ENCODE assay signal across 14 cellular contexts in the genomic region with DNA sequence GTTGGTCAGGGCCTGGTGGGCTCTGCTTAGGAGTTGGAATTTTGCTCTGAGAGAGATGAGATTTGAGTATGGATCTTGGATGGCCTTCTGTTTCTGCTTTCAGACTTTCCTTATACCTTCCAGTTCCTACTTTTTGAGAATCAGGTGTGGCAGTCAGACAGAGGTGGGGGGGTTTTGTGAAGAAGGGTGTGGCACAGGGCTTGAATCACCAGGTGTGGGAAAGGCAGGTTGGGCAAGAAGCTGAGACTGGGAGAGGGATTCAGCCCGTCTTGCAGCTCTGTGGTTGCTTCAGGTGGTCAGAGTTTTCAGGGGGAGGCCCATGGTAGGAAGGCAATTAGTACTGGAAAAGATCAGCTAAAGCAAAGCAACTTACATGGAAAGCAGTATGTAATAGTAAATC.
DNase-seq lines count a peak whose midpoint lies in the region; ATAC-seq and TF ChIP-seq lines count a peak whose summit lies in the region.
"Had no signal": no experiment of that assay in that cellular context is flagged by ENCODE, and none has a peak within 500 bp of the region (broad histone marks: within the 10 kb centered on the region; RNA-seq: fewer than 3 reads in every experiment).

No MANE protein-coding gene starts in this region.

- H3K9me3 ChIP-seq in Loucy (ENCODE audit: insufficient read depth, low read depth, low read length) (no peaks in the 10 kb centered on the region), esophagus (ENCODE audit: control insufficient read depth in 2 of 2, insufficient read depth in 1 of 2, low read depth in 1 of 2, low read length in 1 of 2) (no peaks in the 10 kb centered on the region), psoas muscle (no peaks in the 10 kb centered on the region)
- H3K9me3 ChIP-seq: A549 had no signal

- no peaks in the 10 kb centered on the region for H3K79me2 ChIP-seq in Loucy (ENCODE audit: insufficient read depth, low read length)

- H3K4me1 ChIP-seq in Loucy (ENCODE audit: insufficient read depth, low read length, poor library complexity, severe bottlenecking): peaks cover 15% of the 10 kb centered on the region
- H3K4me1 ChIP-seq in esophagus (ENCODE audit: control insufficient read depth in 2 of 2, insufficient read depth in 2 of 2, low read length in 1 of 2): peaks cover 0 to 9% of the 10 kb centered on the region in 2 donors
- peaks cover 4% of the 10 kb centered on the region for H3K4me1 ChIP-seq in psoas muscle

- peak overlapping the region; percentile 62 for H3K4me3 Mint-ChIP-seq in T-helper 2 cell treated with Interferon-gamma antibody and Interleukin-4, amounts not matched to agents 5 μg/mL and 100 μg/mL, for 36 hours

- H3K4me3 ChIP-seq in Loucy (ENCODE audit: low read length, poor library complexity, severe bottlenecking): no peak overlapping the region
- H3K4me3 ChIP-seq in esophagus (ENCODE audit: low read depth in 1 of 2, low read length in 2 of 2): no peak overlapping the region
- H3K4me3 ChIP-seq in psoas muscle: peak overlapping the region; percentile 48
- H3K4me3 ChIP-seq: A549 had no signal

- no peaks in the 10 kb centered on the region for H3K9me2 ChIP-seq in Loucy (replicated peaks; ENCODE audit: low read depth, low read length)

- 48 to 50% methylated on average over 1 of the region's 1 CpG for WGBS in esophagus, 2 donors
- 77 to 86% (median 79%) methylated on average over 1 of the region's 1 CpG for WGBS in psoas muscle, 3 donors

- intact Hi-C loops in psoas muscle (cut with DNase I): no loop called here

- TF ChIP-seq CTCF in Loucy (conservative IDR thresholded peaks at IDR 0.05; ENCODE audit: low read length) (no peak), psoas muscle (IDR thresholded peaks at IDR 0.05) (no peak)

- no peaks in the 10 kb centered on the region for H3K9me3 Mint-ChIP-seq in T-helper 2 cell treated with Interferon-gamma antibody and Interleukin-4, amounts not matched to agents 5 μg/mL and 100 μg/mL, for 36 hours

- H3K27ac Mint-ChIP-seq in T-helper 2 cell treated with Interferon-gamma antibody and Interleukin-4, amounts not matched to agents 5 μg/mL and 100 μg/mL, for 36 hours: peak overlapping the region; percentile 37

- H3K36me3 ChIP-seq in Loucy (ENCODE audit: insufficient read depth, low read length): no peaks in the 10 kb centered on the region
- H3K36me3 ChIP-seq in esophagus (ENCODE audit: control insufficient read depth in 2 of 2, insufficient read depth in 2 of 2, low read length in 1 of 2): no peaks in the 10 kb centered on the region
- no peaks in the 10 kb centered on the region for H3K36me3 ChIP-seq in psoas muscle (ENCODE audit: insufficient read depth in 1 of 2, low read depth in 1 of 2)

- H3K27me3 ChIP-seq in Loucy (ENCODE audit: insufficient read depth, low read length, poor library complexity, severe bottlenecking): no peaks in the 10 kb centered on the region
- H3K27me3 ChIP-seq in esophagus (ENCODE audit: control insufficient read depth in 1 of 2, insufficient read depth in 2 of 2, low read length in 2 of 2): no peaks in the 10 kb centered on the region
- H3K27me3 ChIP-seq in psoas muscle (ENCODE audit: insufficient read depth in 3 of 3, low read length in 2 of 3): no peaks in the 10 kb centered on the region

- no peak for DNase-seq in T-helper 2 cell treated with Interferon-gamma antibody and Interleukin-4, amounts not matched to agents 5 μg/mL and 100 μg/mL, for 36 hours (ENCODE audit: low spot score)
- DNase-seq in T-helper 2 cell (no peak), psoas muscle (no peak), A172 (ENCODE audit: low spot score) (no peak)
- DNase-seq: cerebellar nuclear complex, DMS79, NCI-H2029 treated with DMSO at 0.1 percent for 48 hours, T1000 had no signal

- H3K36me3 Mint-ChIP-seq in T-helper 2 cell treated with Interferon-gamma antibody and Interleukin-4, amounts not matched to agents 5 μg/mL and 100 μg/mL, for 36 hours (ENCODE audit: low read depth): no peaks in the 10 kb centered on the region

- H3K4me2 ChIP-seq in Loucy (ENCODE audit: low read depth, low read length, poor library complexity, severe bottlenecking): peak overlapping the region; percentile 30

- no peaks in the 10 kb centered on the region for H4K20me1 ChIP-seq in Loucy (ENCODE audit: insufficient read depth, low read length, poor library complexity, severe bottlenecking)

- H3K27me3 Mint-ChIP-seq in T-helper 2 cell treated with Interferon-gamma antibody and Interleukin-4, amounts not matched to agents 5 μg/mL and 100 μg/mL, for 36 hours (ENCODE audit: low read depth): peaks cover 2% of the 10 kb centered on the region

- no peak for ATAC-seq in psoas muscle
- ATAC-seq in GM18909 (IDR thresholded peaks at IDR 0.05; ENCODE audit: poor library complexity, unreplicated experiment): no peak
- no peak for ATAC-seq in HG03097 (IDR thresholded peaks at IDR 0.05; ENCODE audit: low FRiP score, unreplicated experiment)
- ATAC-seq: A549, HCT116 had no signal

- H3F3A ChIP-seq in Loucy (ENCODE audit: low read depth): no peaks in the 10 kb centered on the region

- 0 out of 2 replicates have a peak overlapping the region, but pooled peaks have one; percentile 22 for H2AFZ ChIP-seq in Loucy (ENCODE audit: low read length)

- H3K9ac ChIP-seq in Loucy (ENCODE audit: low read depth, low read length, poor library complexity, severe bottlenecking): peak overlapping the region; percentile 7

- H3K4me1 Mint-ChIP-seq in T-helper 2 cell treated with Interferon-gamma antibody and Interleukin-4, amounts not matched to agents 5 μg/mL and 100 μg/mL, for 36 hours (ENCODE audit: low read depth): peaks cover 12% of the 10 kb centered on the region

- H3K27ac ChIP-seq in esophagus (ENCODE audit: low read depth in 2 of 2, low read length in 1 of 2) (peak overlapping the region; percentile 42 to 60), psoas muscle (no peak overlapping the region)
